ENCODE assay signal across 8 cellular contexts in genomic region chr2:64767670-64768425, GRCh38.
A peak's percentile ranks its signal among the peaks of the same experiment; 100 is the strongest.
DNase-seq lines count a peak whose midpoint lies in the region; ATAC-seq, FAIRE-seq and TF ChIP-seq lines count a peak whose summit lies in the region.

No MANE protein-coding gene starts in this region.

- H3K9me3 ChIP-seq in adrenal gland (replicated peaks in 1 of 3) (no peaks in the 10 kb centered on the region), left ventricle myocardium inferior (replicated peaks) (no peaks in the 10 kb centered on the region), prostate gland (no peaks in the 10 kb centered on the region), uterus (no peaks in the 10 kb centered on the region)

- DNase-seq in GM12892 (ENCODE audit: insufficient read length): peak; percentile 77
- peak; percentile 55 for DNase-seq in NCI-H1092 treated with DMSO at 0.1 percent for 48 hours (lab: John Stamatoyannopoulos, UW)
- DNase-seq in SW480 (ENCODE audit: low spot score): peak; percentile 93
- peak; percentile 88 to 97 (median 93) for DNase-seq in adrenal gland
- peak; percentile 91 for DNase-seq in left ventricle myocardium inferior
- DNase-seq in prostate gland (ENCODE audit: low spot score): peak; percentile 92
- DNase-seq in uterus: peak; percentile 90 to 95

- TF ChIP-seq CTCF in adrenal gland (IDR thresholded peaks at IDR 0.05): no peak
- TF ChIP-seq CTCF in left ventricle myocardium inferior (IDR thresholded peaks at IDR 0.05; ENCODE audit: borderline replicate concordance): peak; percentile 10
- TF ChIP-seq CTCF in prostate gland (IDR thresholded peaks at IDR 0.05): peak in 1 of 4 experiments; percentile 26
- TF ChIP-seq CTCF in uterus (IDR thresholded peaks at IDR 0.05): peak in 3 of 4 experiments; percentile 4 to 11 (median 7)

- ATAC-seq in HG02678 (IDR thresholded peaks at IDR 0.05; ENCODE audit: unreplicated experiment): peak; percentile 87

- 0 to 1% (median 1%) methylated on average over 13 to 65 of the region's 65 CpGs for WGBS in adrenal gland, 4 donors
- under 1% methylated on average over 64 of the region's 65 CpGs for WGBS in prostate gland

- H3K4me3 ChIP-seq in adrenal gland: peak overlapping the region; percentile 43 to 94 (median 54)
- H3K4me3 ChIP-seq in left ventricle myocardium inferior: peak overlapping the region; percentile 82
- H3K4me3 ChIP-seq in prostate gland: peak overlapping the region; percentile 75 to 77
- peak overlapping the region; percentile 72 to 76 for H3K4me3 ChIP-seq in uterus

- peak; percentile 86; the same call in 1 of the 2 replicates for TF ChIP-seq POLR2A in GM12892 (IDR thresholded peaks at IDR 0.05; ENCODE audit: low read depth, low read length)
- TF ChIP-seq POLR2A in adrenal gland (IDR thresholded peaks at IDR 0.05): peak; percentile 76 to 97
- TF ChIP-seq POLR2A in prostate gland (IDR thresholded peaks at IDR 0.05): peak; percentile 80
- peak; percentile 81 to 89 for TF ChIP-seq POLR2A in uterus (IDR thresholded peaks at IDR 0.05)

- FAIRE-seq in GM12892 (lab: Jason Lieb, UNC): peak; percentile 91

- peaks cover 7 to 10% of the 10 kb centered on the region in 2 donors for H3K4me1 ChIP-seq in adrenal gland (replicated peaks in 1 of 2)
- H3K4me1 ChIP-seq in left ventricle myocardium inferior: peaks cover 68% of the 10 kb centered on the region
- no peaks in the 10 kb centered on the region for H3K4me1 ChIP-seq in prostate gland (replicated peaks)
- peaks cover 4 to 7% of the 10 kb centered on the region in 2 donors for H3K4me1 ChIP-seq in uterus

- H3K36me3 ChIP-seq in adrenal gland (replicated peaks in 1 of 2) (no peaks in the 10 kb centered on the region), left ventricle myocardium inferior (no peaks in the 10 kb centered on the region), prostate gland (no peaks in the 10 kb centered on the region), uterus (no peaks in the 10 kb centered on the region)

- H3K27me3 ChIP-seq in adrenal gland (no peaks in the 10 kb centered on the region), left ventricle myocardium inferior (ENCODE audit: low read depth) (no peaks in the 10 kb centered on the region), prostate gland (replicated peaks; ENCODE audit: insufficient read depth) (no peaks in the 10 kb centered on the region), uterus (no peaks in the 10 kb centered on the region)

- intact Hi-C loops in adrenal gland (cut with DNase I): loop anchor here in 1 of 2 donors (10.0 kb wide), 1 partner anchor 123 kb away; no protein-coding TSS in a partner anchor
- intact Hi-C loops in left ventricle myocardium inferior (cut with micrococcal nuclease): no loop called here
- intact Hi-C loops in prostate gland (cut with DNase I): loop anchor here (2.0 to 5.0 kb wide), 2 partner anchors 15 to 89 kb away; no protein-coding TSS in a partner anchor
- intact Hi-C loops in uterus (cut with DNase I; ENCODE audit: low total_unique reads): loop anchor here (10.0 kb wide), 1 partner anchor 113 kb away; the partner anchor contains the start of gene SERTAD2

- peak overlapping the region; percentile 82 to 99 (median 94) for H3K27ac ChIP-seq in adrenal gland
- H3K27ac ChIP-seq in left ventricle myocardium inferior (replicated peaks): peak overlapping the region; percentile 99
- H3K27ac ChIP-seq in prostate gland: peak overlapping the region; percentile 93 to 96
- H3K27ac ChIP-seq in uterus: peak overlapping the region; percentile 99

Comparison
In these comparisons a context has a peak if more than half of its experiments do, and no peak if none do; other contexts are left out.
1. Peak in every context shown above with its lines: DNase-seq, ATAC-seq, H3K4me3 ChIP-seq and H3K27ac ChIP-seq.
2. CTCF ChIP-seq: peak in left ventricle myocardium inferior (single experiment) and uterus (3 of 4); none in adrenal gland (0 of 6).